In the genomic region with DNA sequence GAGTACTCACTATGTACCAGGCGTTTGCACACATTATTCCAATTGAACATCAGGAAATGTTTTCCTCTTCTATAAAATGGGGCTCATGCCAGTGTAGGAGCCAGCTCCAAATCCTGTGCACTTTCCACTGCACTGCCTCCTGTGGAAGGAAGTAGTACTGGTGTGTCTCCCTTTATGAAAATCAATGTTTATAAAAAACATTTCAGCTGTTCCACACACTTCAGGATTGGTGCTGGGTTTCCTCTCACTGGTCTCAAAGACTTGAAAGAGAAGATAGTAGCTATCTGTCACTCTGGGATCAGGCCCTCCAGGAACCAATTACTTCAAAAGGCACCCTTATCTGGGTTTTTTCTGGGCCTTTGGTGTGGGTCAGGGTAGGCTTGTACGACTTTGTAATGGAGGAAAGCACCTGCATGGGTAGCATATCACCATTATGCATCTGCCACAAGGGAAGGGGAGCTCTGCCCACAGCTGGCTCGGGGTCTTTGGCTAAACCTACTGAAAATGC, we compare ENCODE assay signal across 9 cellular contexts. TPM values are rescaled to one million over a fixed set of nuclear protein-coding genes. Genes with fewer than 3 reads are reported as not detected.
DNase-seq lines count a peak whose midpoint lies in the region; ATAC-seq, FAIRE-seq and TF ChIP-seq lines count a peak whose summit lies in the region.
"Had no signal": no experiment of that assay in that cellular context is flagged by ENCODE, and none has a peak within 500 bp of the region (broad histone marks: within the 10 kb centered on the region; RNA-seq: fewer than 3 reads in every experiment).

No MANE protein-coding gene starts in this region.

- peak overlapping the region; percentile 76 to 82 for H3K27ac Mint-ChIP-seq in activated naive CD4-positive, alpha-beta T cell treated with anti-CD3 and anti-CD28 coated beads, Interleukin-2, amount 50 U/mL, for 72 hours

- TF ChIP-seq CTCF in kidney epithelial cell (IDR thresholded peaks at IDR 0.05; ENCODE audit: insufficient read depth, low read length, poor library complexity, severe bottlenecking), result peak; percentile 46

- no peak for TF ChIP-seq POLR2A in H54 (IDR thresholded peaks at IDR 0.05; ENCODE audit: low read depth, low read length)

- H3K27me3 ChIP-seq in kidney epithelial cell (ENCODE audit: control insufficient read depth, insufficient read depth, low read length), result no peaks in the 10 kb centered on the region

- H3K36me3 Mint-ChIP-seq in activated naive CD4-positive, alpha-beta T cell treated with anti-CD3 and anti-CD28 coated beads, Interleukin-2, amount 50 U/mL, for 72 hours, result peaks cover 22 to 46% of the 10 kb centered on the region in 2 donors

- no peaks in the 10 kb centered on the region for H3K36me3 ChIP-seq in kidney epithelial cell (ENCODE audit: control insufficient read depth, insufficient read depth, low read length)

- ATAC-seq in activated naive CD4-positive, alpha-beta T cell treated with anti-CD3 and anti-CD28 coated beads, Interleukin-2, amount 50 U/mL, for 72 hours, result peak in 1 of 2 donors; percentile 51
- ATAC-seq in GM19035 (IDR thresholded peaks at IDR 0.05; ENCODE audit: unreplicated experiment) (no peak), HG03460 (IDR thresholded peaks at IDR 0.05; ENCODE audit: unreplicated experiment) (no peak), GM21619 (IDR thresholded peaks at IDR 0.05; ENCODE audit: unreplicated experiment) (no peak)

- no peak overlapping the region for H3K4me3 ChIP-seq in kidney epithelial cell (ENCODE audit: low read depth, low read length)

- DNase-seq in AG08396 (ENCODE audit: low spot score) (peak; percentile 17), H54 (ENCODE audit: insufficient read length, low spot score) (peak; percentile 33), kidney epithelial cell (ENCODE audit: low read depth) (no peak), foreskin melanocyte (no peak)
- DNase-seq in activated naive CD4-positive, alpha-beta T cell treated with anti-CD3 and anti-CD28 coated beads, Interleukin-2, amount 50 U/mL, for 72 hours (ENCODE audit: low spot score in 2 of 2), result no peak
- DNase-seq: nucleus accumbens had no signal

- FAIRE-seq in H54 (lab: Jason Lieb, UNC), result peak; percentile 90

- H3K9me3 Mint-ChIP-seq in activated naive CD4-positive, alpha-beta T cell treated with anti-CD3 and anti-CD28 coated beads, Interleukin-2, amount 50 U/mL, for 72 hours, result no peaks in the 10 kb centered on the region

RNA-seq across cellular contexts. Expression of a gene that starts 32.5 kb away (rescaled TPM):
- 10 to 100 TPM; 53.2 to 68.4 TPM for total RNA-seq in activated naive CD4-positive, alpha-beta T cell treated with anti-CD3 and anti-CD28 coated beads, Interleukin-2, amount 50 U/mL, for 72 hours
- 38.1 and 42.4 TPM in 2 replicates for total RNA-seq in kidney epithelial cell

Comparison
In these comparisons a context has a peak if more than half of its experiments do, and no peak if none do; other contexts are left out.
1. DNase-seq: peak in AG08396 (single experiment) and H54 (single experiment); none in activated naive CD4-positive, alpha-beta T cell treated with anti-CD3 and anti-CD28 coated beads, Interleukin-2, amount 50 U/mL, for 72 hours (0 of 2), kidney epithelial cell (single experiment) and foreskin melanocyte (single experiment).